Comparison of ENCODE assay signal across 8 cellular contexts in genomic region chr5:171418982-171419662, GRCh38. TPM values are rescaled to one million over a fixed set of nuclear protein-coding genes. Genes with fewer than 3 reads are reported as not detected.
DNase-seq lines count a peak whose midpoint lies in the region; ATAC-seq, FAIRE-seq and TF ChIP-seq lines count a peak whose summit lies in the region.

TSS of gene FGF18 (plus strand) at chr5:171419647. CDS start at chr5:171420200, 553 bp downstream.

- H3K27ac ChIP-seq in body of pancreas (no peak within 1 kb of the TSS), iPS-20b (ENCODE audit: low read length) (no peak within 1 kb of the TSS), spleen (no peak within 1 kb of the TSS)

- TF ChIP-seq POLR2A in body of pancreas (IDR thresholded peaks at IDR 0.05) (no peak), spleen (IDR thresholded peaks at IDR 0.05) (no peak)

- 1% methylated on average over 21 to 67 of the region's 70 CpGs for WGBS in body of pancreas, 2 donors
- WGBS in spleen, 5 donors: 0 to 2% (median 0%) methylated on average over 16 to 70 of the region's 70 CpGs

- DNase-seq in SIG-M5 treated with dmso at 0.1 percent for 504 hours (lab: John Stamatoyannopoulos, UW; ENCODE audit: unreplicated experiment) (peak; percentile 49), SIG-M5 (lab: John Stamatoyannopoulos, UW) (no peak), RKO (ENCODE audit: low spot score) (peak; percentile 40), body of pancreas (peak in 3 of 4 donors; percentile 22 to 37 (median 23)), spleen (peak; percentile 62), D721Med (ENCODE audit: insufficient read length, low spot score) (no peak)

- H3K9me3 ChIP-seq in body of pancreas: no peaks in the 10 kb centered on the region
- H3K9me3 ChIP-seq in iPS-20b (ENCODE audit: insufficient read depth, low read depth, low read length): no peaks in the 10 kb centered on the region
- no peaks in the 10 kb centered on the region for H3K9me3 ChIP-seq in spleen

- H3K36me3 ChIP-seq in body of pancreas (replicated peaks in 1 of 2; ENCODE audit: insufficient read depth in 1 of 2, low read depth in 2 of 2): no peaks in the 10 kb centered on the region
- H3K36me3 ChIP-seq in iPS-20b (ENCODE audit: insufficient read depth, low read depth, low read length): no peaks in the 10 kb centered on the region
- H3K36me3 ChIP-seq in spleen: peaks cover 0 to 3% (median 0%) of the 10 kb centered on the region in 6 donors

- no peak for FAIRE-seq in D721Med (lab: Jason Lieb, UNC)

- no peak within 1 kb of the TSS for H3K4me3 ChIP-seq in body of pancreas
- H3K4me3 ChIP-seq in iPS-20b (ENCODE audit: low read length): peak within 1 kb of the TSS; percentile 71
- H3K4me3 ChIP-seq in spleen: peak within 1 kb of the TSS; percentile 1 to 74 (median 46)

- no peak within 1 kb of the TSS for H3K9ac ChIP-seq in iPS-20b (ENCODE audit: low read depth, low read length)

- H3K27me3 ChIP-seq in body of pancreas (peaks cover 0 to 6% of the 10 kb centered on the region in 2 donors), iPS-20b (ENCODE audit: insufficient read depth, low read length) (peaks cover 45% of the 10 kb centered on the region), spleen (replicated peaks in 1 of 7) (peaks cover 0 to 49% (median 33%) of the 10 kb centered on the region in 7 donors)

- H3K4me1 ChIP-seq in body of pancreas (peaks cover 28% of the 10 kb centered on the region), iPS-20b (ENCODE audit: insufficient read depth, low read length) (peaks cover 4% of the 10 kb centered on the region), spleen (peaks cover 16 to 35% (median 32%) of the 10 kb centered on the region in 6 donors)

- TF ChIP-seq CTCF in body of pancreas (IDR thresholded peaks at IDR 0.05) (no peak), spleen (IDR thresholded peaks at IDR 0.05 in 8 of 11, conservative IDR thresholded peaks at IDR 0.05 in 3 of 11) (peak in 2 of 11 experiments; percentile 0 to 12), D721Med (IDR thresholded peaks at IDR 0.05; ENCODE audit: insufficient read depth, missing control alignments) (no peak)

- ATAC-seq in HG03025 (IDR thresholded peaks at IDR 0.05; ENCODE audit: low FRiP score, unreplicated experiment) (peak; percentile 50), body of pancreas (peak; percentile 22)

- intact Hi-C loops in body of pancreas (cut with DNase I): no loop called here
- intact Hi-C loops in spleen (cut with DNase I; ENCODE audit: low total_unique reads): loop anchor here (5.0 kb wide), 1 partner anchor 488 kb away; no protein-coding TSS in a partner anchor

RNA-seq across cellular contexts. Expression of gene FGF18, which starts in this region (rescaled TPM):
- total RNA-seq in body of pancreas: not detected
- total RNA-seq in spleen: under 1 TPM in 6 of 7 donors, not detected in 1; 0.22 to 0.74 (median 0.33) TPM
- under 1 TPM; 0.32 to 0.74 (median 0.33) TPM for polyA plus RNA-seq in spleen

Comparison
In these comparisons a context has a peak if more than half of its experiments do, and no peak if none do; other contexts are left out.
1. DNase-seq: peak in SIG-M5 treated with dmso at 0.1 percent for 504 hours (single experiment) and RKO (single experiment); none in SIG-M5 (single experiment) and D721Med (single experiment).
2. Peak in DNase-seq and ATAC-seq in body of pancreas; RNA of the gene not detected or under 1 TPM.
3. Peak in DNase-seq and H3K4me3 ChIP-seq in spleen; RNA of the gene not detected or under 1 TPM.